18 cellular contexts compared by ENCODE assay signal in genomic region chr16:17970816-17971291, GRCh38.
DNase-seq lines count a peak whose midpoint lies in the region; ATAC-seq and TF ChIP-seq lines count a peak whose summit lies in the region.
"Had no signal": no experiment of that assay in that cellular context is flagged by ENCODE, and none has a peak within 500 bp of the region (broad histone marks: within the 10 kb centered on the region; RNA-seq: fewer than 3 reads in every experiment).

No MANE protein-coding gene starts in this region.

- H3K27me3 ChIP-seq in body of pancreas: no peaks in the 10 kb centered on the region
- H3K27me3 ChIP-seq: breast epithelium had no signal

- H3K27ac ChIP-seq in body of pancreas: no peak overlapping the region
- H3K27ac ChIP-seq: dorsolateral prefrontal cortex, heart left ventricle had no signal

- H3K9me3 ChIP-seq in body of pancreas: no peaks in the 10 kb centered on the region

- intact Hi-C loops in body of pancreas (cut with DNase I): no loop called here

- WGBS in body of pancreas, 2 donors: 58 to 67% methylated on average over 3 of the region's 3 CpGs

- peak; percentile 49 for DNase-seq in AG20443 (ENCODE audit: low spot score)
- peak in 2 of 4 donors; percentile 8 to 24 for DNase-seq in body of pancreas
- no peak for DNase-seq in neural crest cell (ENCODE audit: low read depth, low spot score)
- DNase-seq in stimulated activated naive CD8-positive, alpha-beta T cell treated with anti-CD3 and anti-CD28 coated beads, Interleukin-15, Interleukin-2, amounts not matched to agents 100 U/mL and 50 U/mL, for 24 hours: no peak
- DNase-seq in H4 (ENCODE audit: low spot score): no peak
- DNase-seq: activated CD4-positive, alpha-beta T cell treated with anti-CD3 and anti-CD28 coated beads for 48 hours; activated naive CD8-positive, alpha-beta T cell treated with anti-CD3 and anti-CD28 coated beads for 36 hours; dorsolateral prefrontal cortex; GOT3; heart left ventricle; SHP77 treated with DMSO at 0.1 percent for 48 hours; T-helper 9 cell had no signal

- peaks cover 2% of the 10 kb centered on the region for H3K36me3 Mint-ChIP-seq in neural crest cell (ENCODE audit: low read depth)
- H3K36me3 Mint-ChIP-seq: activated naive CD8-positive, alpha-beta T cell treated with anti-CD3 and anti-CD28 coated beads for 36 hours had no signal

- H3K4me1 Mint-ChIP-seq in neural crest cell: peaks cover 34% of the 10 kb centered on the region
- H3K4me1 Mint-ChIP-seq: activated naive CD8-positive, alpha-beta T cell treated with anti-CD3 and anti-CD28 coated beads for 36 hours had no signal

- peaks cover 4% of the 10 kb centered on the region for H3K27me3 Mint-ChIP-seq in neural crest cell (ENCODE audit: low read depth)

- peaks cover 5% of the 10 kb centered on the region for H3K9me3 Mint-ChIP-seq in neural crest cell

- TF ChIP-seq POLR2A in body of pancreas (IDR thresholded peaks at IDR 0.05): no peak

- no peaks in the 10 kb centered on the region for H3K4me1 ChIP-seq in body of pancreas
- H3K4me1 ChIP-seq: breast epithelium, heart left ventricle had no signal

- ATAC-seq in body of pancreas (peak; percentile 55), GM19328 (IDR thresholded peaks at IDR 0.05; ENCODE audit: unreplicated experiment) (no peak), HG02571 (IDR thresholded peaks at IDR 0.05; ENCODE audit: unreplicated experiment) (no peak)
- ATAC-seq in stimulated activated naive CD8-positive, alpha-beta T cell treated with anti-CD3 and anti-CD28 coated beads, Interleukin-15, Interleukin-2, amounts not matched to agents 100 U/mL and 50 U/mL, for 24 hours: no peak

- no peak overlapping the region for H3K27ac Mint-ChIP-seq in neural crest cell (ENCODE audit: unreplicated experiment)
- H3K27ac Mint-ChIP-seq: activated naive CD8-positive, alpha-beta T cell treated with anti-CD3 and anti-CD28 coated beads for 36 hours; stimulated activated naive CD8-positive, alpha-beta T cell treated with anti-CD3 and anti-CD28 coated beads, Interleukin-15, Interleukin-2, amounts not matched to agents 100 ng/mL and 50 ng/mL, for 24 hours had no signal

- TF ChIP-seq CTCF in GM12873 (IDR thresholded peaks at IDR 0.05; ENCODE audit: insufficient read depth, low read depth, low read length, missing control alignments) (peak; percentile 14), body of pancreas (IDR thresholded peaks at IDR 0.05) (no peak), neural crest cell (conservative IDR thresholded peaks at IDR 0.05) (peak; percentile 34)

- H3K4me3 ChIP-seq in body of pancreas: no peak overlapping the region
- H3K4me3 ChIP-seq: breast epithelium, dorsolateral prefrontal cortex, esophagus muscularis mucosa, heart left ventricle had no signal

- no peaks in the 10 kb centered on the region for H3K36me3 ChIP-seq in body of pancreas (replicated peaks in 1 of 2; ENCODE audit: insufficient read depth in 1 of 2, low read depth in 2 of 2)
- H3K36me3 ChIP-seq: breast epithelium, esophagus muscularis mucosa, heart left ventricle had no signal

- H3K4me3 Mint-ChIP-seq in neural crest cell: no peak overlapping the region
- H3K4me3 Mint-ChIP-seq: activated naive CD8-positive, alpha-beta T cell treated with anti-CD3 and anti-CD28 coated beads for 36 hours; stimulated activated naive CD8-positive, alpha-beta T cell treated with anti-CD3 and anti-CD28 coated beads, Interleukin-15, Interleukin-2, amounts not matched to agents 100 ng/mL and 50 ng/mL, for 24 hours had no signal

Comparison
In these comparisons a context has a peak if more than half of its experiments do, and no peak if none do; other contexts are left out.
1. CTCF ChIP-seq: peak in GM12873 (single experiment) and neural crest cell (single experiment); none in body of pancreas (0 of 7).